In genomic region chrX:154431321-154431720, GRCh38 we compare ENCODE assay signal across 22 cellular contexts. TPM values are rescaled to one million over a fixed set of nuclear protein-coding genes. Genes with fewer than 3 reads are reported as not detected.
A peak's percentile ranks its signal among the peaks of the same experiment; 100 is the strongest.
DNase-seq lines count a peak whose midpoint lies in the region; ATAC-seq, FAIRE-seq and TF ChIP-seq lines count a peak whose summit lies in the region.
"Had no signal": no experiment of that assay in that cellular context is flagged by ENCODE, and none has a peak within 500 bp of the region (broad histone marks: within the 10 kb centered on the region; RNA-seq: fewer than 3 reads in every experiment).

No MANE protein-coding gene starts in this region.

- no peaks in the 10 kb centered on the region for H3K27me3 Mint-ChIP-seq in activated CD8-positive, alpha-beta T cell treated with anti-CD3 and anti-CD28 coated beads for 36 hours
- H3K27me3 Mint-ChIP-seq in activated CD8-positive, alpha-beta T cell treated with anti-CD3 and anti-CD28 coated beads, Interleukin-2, amount 10 ng/mL, durations not matched to agents 7 days and 5 days (ENCODE audit: low read depth), result no peaks in the 10 kb centered on the region
- H3K27me3 Mint-ChIP-seq in nephron progenitor cell (ENCODE audit: low read depth, poor library complexity), result peaks cover 6% of the 10 kb centered on the region
- H3K27me3 Mint-ChIP-seq: IgD-negative memory B cell; stimulated activated naive B cell treated with anti-CD40 and anti-IgM and Interleukin-4, amounts not matched to agents 10 μg/mL and 1 μg/mL and 100 μg/mL, for 72 hours had no signal

- no peak for TF ChIP-seq CTCF in activated CD8-positive, alpha-beta T cell treated with anti-CD3 and anti-CD28 coated beads for 36 hours (IDR thresholded peaks at IDR 0.05)
- no peak for TF ChIP-seq CTCF in K562 (IDR thresholded peaks at IDR 0.05 in 2 of 3, conservative IDR thresholded peaks at IDR 0.05 in 1 of 3; ENCODE audit: insufficient read depth in 2 of 3, low read depth in 1 of 3, low read length in 3 of 3)
- no peak for TF ChIP-seq CTCF in prostate gland (IDR thresholded peaks at IDR 0.05)
- no peak for TF ChIP-seq CTCF in nephron progenitor cell (IDR thresholded peaks at IDR 0.05)

- H3K9ac ChIP-seq in K562 (ENCODE audit: insufficient read depth in 1 of 2, low read depth in 2 of 2, low read length in 2 of 2), result peak overlapping the region; percentile 61 to 84; a peak in 2 of 4 replicates
- H3K9ac ChIP-seq: parathyroid adenoma had no signal

- H3K36me3 Mint-ChIP-seq in activated CD8-positive, alpha-beta T cell treated with anti-CD3 and anti-CD28 coated beads for 36 hours (ENCODE audit: low read depth), result peaks cover 10% of the 10 kb centered on the region
- H3K36me3 Mint-ChIP-seq in activated CD8-positive, alpha-beta T cell treated with anti-CD3 and anti-CD28 coated beads, Interleukin-2, amount 10 ng/mL, durations not matched to agents 7 days and 5 days (ENCODE audit: low read depth), result peaks cover 22% of the 10 kb centered on the region
- peaks cover 27% of the 10 kb centered on the region for H3K36me3 Mint-ChIP-seq in nephron progenitor cell (ENCODE audit: low read depth)

- FAIRE-seq in K562 (lab: Jason Lieb, UNC), result peak; percentile 23
- FAIRE-seq: A549, islet of Langerhans had no signal

- peaks cover 59% of the 10 kb centered on the region; the same call in 2 of the 3 replicates for H3K36me3 ChIP-seq in K562 (ENCODE audit: control insufficient read depth, insufficient read depth, low read length)
- no peaks in the 10 kb centered on the region for H3K36me3 ChIP-seq in prostate gland

- BruUV-seq in K562 (replicated peaks; lab: Mats Ljungman, UMichigan), result no TSS peak

- POLR2A ChIA-PET in activated CD8-positive, alpha-beta T cell treated with anti-CD3 and anti-CD28 coated beads for 36 hours (lab: Charles Lee), result interaction anchor here (0.7 to 1.2 kb wide), 3 partner anchors 17 to 63 kb away, joined by 3 read pairs; no protein-coding TSS in a partner anchor
- POLR2A ChIA-PET in activated CD8-positive, alpha-beta T cell treated with anti-CD3 and anti-CD28 coated beads, Interleukin-2, amount 10 ng/mL, durations not matched to agents 7 days and 5 days (lab: Charles Lee), result interaction anchor here (3.8 kb wide), 1 partner anchor 33 kb away, joined by 15 read pairs; the partner anchor contains the start of gene RPL10
- POLR2A ChIA-PET in K562 (lab: Yijun Ruan, JAX), result interaction anchor here (0.6 kb wide), 2 partner anchors 20 to 52 kb away, joined by 3 read pairs; no protein-coding TSS in a partner anchor

- H3K27ac ChIP-seq in K562 (ENCODE audit: extremely low read depth, low read depth, low read length) (peak overlapping the region; percentile 67), prostate gland (peak overlapping the region; percentile 31 to 39)
- H3K27ac ChIP-seq: A549, parathyroid adenoma had no signal

- no peak overlapping the region for H3K4me3 Mint-ChIP-seq in activated CD8-positive, alpha-beta T cell treated with anti-CD3 and anti-CD28 coated beads for 36 hours
- no peak overlapping the region for H3K4me3 Mint-ChIP-seq in activated CD8-positive, alpha-beta T cell treated with anti-CD3 and anti-CD28 coated beads, Interleukin-2, amount 10 ng/mL, durations not matched to agents 7 days and 5 days
- H3K4me3 Mint-ChIP-seq in nephron progenitor cell, result no peak overlapping the region
- H3K4me3 Mint-ChIP-seq: CD8-positive, alpha-beta T cell had no signal

- H3K9me1 ChIP-seq in K562 (ENCODE audit: control insufficient read depth, insufficient read depth, low read length), result no peaks in the 10 kb centered on the region

- in situ Hi-C loops in K562 (cut with MboI), result no loop called here

- no peaks in the 10 kb centered on the region for H4K20me1 ChIP-seq in K562 (replicated peaks; ENCODE audit: control insufficient read depth, insufficient read depth, low read length)

- no peak for DNase-seq in activated CD8-positive, alpha-beta T cell treated with anti-CD3 and anti-CD28 coated beads for 36 hours
- DNase-seq in activated CD8-positive, alpha-beta T cell treated with anti-CD3 and anti-CD28 coated beads, Interleukin-2, amount 10 ng/mL, durations not matched to agents 7 days and 5 days, result no peak
- peak; percentile 60 for DNase-seq in MV-4-11 (lab: John Stamatoyannopoulos, UW)
- DNase-seq in K562 (ENCODE audit: extremely low read depth in 1 of 4, low spot score in 3 of 4), result peak in 1 of 4 experiments; percentile 50
- DNase-seq in prostate gland (ENCODE audit: low spot score), result no peak
- DNase-seq in nephron progenitor cell, result no peak
- no peak for DNase-seq in GM19238 (ENCODE audit: insufficient read length, low spot score)
- no peak for DNase-seq in DMS79 treated with DMSO at 0.1 percent for 48 hours (lab: John Stamatoyannopoulos, UW)
- DNase-seq: activated CD4-positive, alpha-beta T cell treated with anti-CD3 and anti-CD28 coated beads for 1 hour; activated CD8-positive, alpha-beta memory T cell treated with anti-CD3 and anti-CD28 coated beads, Interleukin-2, amount 50 U/mL, for 48 hours; activated naive CD4-positive, alpha-beta T cell treated with anti-CD3 and anti-CD28 coated beads, Interleukin-2, amount 50 U/mL, for 16 hours; CD8-positive, alpha-beta T cell; EL; NCI-H1417; stimulated activated naive B cell treated with anti-CD40 and anti-IgM and Interleukin-4, amounts not matched to agents 10 μg/mL and 1 μg/mL and 100 μg/mL, for 72 hours had no signal

- 27% methylated on average over 5 of the region's 6 CpGs for WGBS in K562 (ENCODE audit: insufficient coverage, low coverage, missing lambda C conversion rate)
- WGBS in prostate gland, result 78% methylated on average over 4 of the region's 6 CpGs

- H3K9me3 Mint-ChIP-seq in activated CD8-positive, alpha-beta T cell treated with anti-CD3 and anti-CD28 coated beads for 36 hours, result no peaks in the 10 kb centered on the region
- H3K9me3 Mint-ChIP-seq in activated CD8-positive, alpha-beta T cell treated with anti-CD3 and anti-CD28 coated beads, Interleukin-2, amount 10 ng/mL, durations not matched to agents 7 days and 5 days (ENCODE audit: insufficient read depth), result no peaks in the 10 kb centered on the region
- H3K9me3 Mint-ChIP-seq in nephron progenitor cell, result peaks cover 67% of the 10 kb centered on the region
- H3K9me3 Mint-ChIP-seq: CD8-positive, alpha-beta T cell; stimulated activated naive B cell treated with anti-CD40 and anti-IgM and Interleukin-4, amounts not matched to agents 10 μg/mL and 1 μg/mL and 100 μg/mL, for 72 hours had no signal

- H3K4me3 ChIP-seq in K562, result 0 out of 2 replicates have a peak overlapping the region, but pooled peaks have one; percentile 18
- H3K4me3 ChIP-seq in prostate gland, result no peak overlapping the region
- H3K4me3 ChIP-seq: A549, esophagus muscularis mucosa, mucosa of descending colon, vagina had no signal

- peaks cover 35% of the 10 kb centered on the region for H3K79me2 ChIP-seq in K562 (ENCODE audit: control insufficient read depth, insufficient read depth, low read length)

- no peak overlapping the region for H2AFZ ChIP-seq in K562 (ENCODE audit: low read depth, low read length)
- H2AFZ ChIP-seq: parathyroid adenoma had no signal

- H3K4me1 ChIP-seq in K562 (replicated peaks in 1 of 2; ENCODE audit: control insufficient read depth in 2 of 2, insufficient read depth in 2 of 2, low read length in 2 of 2), result peaks cover 27 to 58% of the 10 kb centered on the region in 2 experiments; a peak in 4 of 5 replicates
- H3K4me1 ChIP-seq in prostate gland (replicated peaks), result no peaks in the 10 kb centered on the region

- no peak for ATAC-seq in activated CD8-positive, alpha-beta T cell treated with anti-CD3 and anti-CD28 coated beads for 36 hours
- ATAC-seq in activated CD8-positive, alpha-beta T cell treated with anti-CD3 and anti-CD28 coated beads, Interleukin-2, amount 10 ng/mL, durations not matched to agents 7 days and 5 days, result no peak
- ATAC-seq in K562, result no peak
- ATAC-seq: A549; CD8-positive, alpha-beta T cell; mucosa of descending colon; stimulated activated naive B cell treated with anti-CD40 and anti-IgM and Interleukin-4, amounts not matched to agents 10 μg/mL and 1 μg/mL and 100 μg/mL, for 72 hours had no signal

- H3K27me3 ChIP-seq in K562 (ENCODE audit: control insufficient read depth in 2 of 2, insufficient read depth in 2 of 2, low read length in 2 of 2) (no peaks in the 10 kb centered on the region), prostate gland (replicated peaks; ENCODE audit: insufficient read depth) (no peaks in the 10 kb centered on the region)
- H3K27me3 ChIP-seq: esophagus muscularis mucosa, vagina had no signal

- no peak for TF ChIP-seq EP300 in K562 (IDR thresholded peaks at IDR 0.05; ENCODE audit: low read length)

- CTCF ChIA-PET in activated CD8-positive, alpha-beta T cell treated with anti-CD3 and anti-CD28 coated beads for 36 hours (lab: Charles Lee), result no interaction called here
- CTCF ChIA-PET in activated CD8-positive, alpha-beta T cell treated with anti-CD3 and anti-CD28 coated beads, Interleukin-2, amount 10 ng/mL, durations not matched to agents 7 days and 5 days (lab: Charles Lee), result no interaction called here
- CTCF ChIA-PET in K562 (lab: Yijun Ruan, JAX; ENCODE audit: low intra/inter-chr PET ratio), result no interaction called here

- TF ChIP-seq POLR2A in K562 (conservative IDR thresholded peaks at IDR 0.05) (no peak), prostate gland (IDR thresholded peaks at IDR 0.05) (no peak)

- no peaks in the 10 kb centered on the region for H3K9me3 ChIP-seq in K562 (replicated peaks; ENCODE audit: control insufficient read depth, insufficient read depth, low read depth, low read length)
- no peaks in the 10 kb centered on the region for H3K9me3 ChIP-seq in prostate gland
- H3K9me3 ChIP-seq: A549, esophagus muscularis mucosa, mucosa of descending colon, vagina had no signal

- intact Hi-C loops in activated CD8-positive, alpha-beta T cell treated with anti-CD3 and anti-CD28 coated beads for 36 hours (cut with micrococcal nuclease), result no loop called here
- intact Hi-C loops in K562 (cut with micrococcal nuclease) (loop anchor here (2.0 kb wide), 1 partner anchor 53 kb away; no protein-coding TSS in a partner anchor), prostate gland (cut with DNase I) (no loop called here)

- H3K4me2 ChIP-seq in K562 (ENCODE audit: insufficient read depth, low read length), result peak overlapping the region; percentile 80
- H3K4me2 ChIP-seq: A549 had no signal

- H3K27ac Mint-ChIP-seq in activated CD8-positive, alpha-beta T cell treated with anti-CD3 and anti-CD28 coated beads for 36 hours, result peak overlapping the region; percentile 82
- H3K27ac Mint-ChIP-seq in activated CD8-positive, alpha-beta T cell treated with anti-CD3 and anti-CD28 coated beads, Interleukin-2, amount 10 ng/mL, durations not matched to agents 7 days and 5 days, result no peak overlapping the region
- no peak overlapping the region for H3K27ac Mint-ChIP-seq in nephron progenitor cell
- H3K27ac Mint-ChIP-seq: stimulated activated naive B cell treated with anti-CD40 and anti-IgM and Interleukin-4, amounts not matched to agents 10 μg/mL and 1 μg/mL and 100 μg/mL, for 72 hours had no signal

- TF ChIP-seq RAD21 in K562 (CRISPR knock-in tag; conservative IDR thresholded peaks at IDR 0.05 in 1 of 2, IDR thresholded peaks at IDR 0.05 in 1 of 2), result no peak

- peaks cover 24% of the 10 kb centered on the region for H3K4me1 Mint-ChIP-seq in activated CD8-positive, alpha-beta T cell treated with anti-CD3 and anti-CD28 coated beads for 36 hours (ENCODE audit: low read depth)
- H3K4me1 Mint-ChIP-seq in activated CD8-positive, alpha-beta T cell treated with anti-CD3 and anti-CD28 coated beads, Interleukin-2, amount 10 ng/mL, durations not matched to agents 7 days and 5 days (ENCODE audit: low read depth), result peaks cover 25% of the 10 kb centered on the region
- peaks cover 33% of the 10 kb centered on the region for H3K4me1 Mint-ChIP-seq in nephron progenitor cell

RNA-seq across cellular contexts. Expression of gene ATP6AP1, which starts 2.8 kb away (rescaled TPM):
- 10 to 100 TPM; 21.3 to 22.5 TPM for total RNA-seq in activated CD8-positive, alpha-beta T cell treated with anti-CD3 and anti-CD28 coated beads for 36 hours
- 10 to 100 TPM; 41.5 to 43.5 TPM for total RNA-seq in activated CD8-positive, alpha-beta T cell treated with anti-CD3 and anti-CD28 coated beads, Interleukin-2, amount 10 ng/mL, durations not matched to agents 7 days and 5 days
- 70.8 and 156 TPM in 2 replicates for total RNA-seq in K562 (2011; cell fraction: chromatin; rRNA removed; ENCODE audit: low replicate concordance)
- total RNA-seq in K562 (2011; cell fraction: nucleolus; rRNA removed), result 194 and 228 TPM in 2 replicates
- total RNA-seq in K562 (2011; cell fraction: nucleoplasm; rRNA removed), result 158 and 184 TPM in 2 replicates
- total RNA-seq in K562 (2014; rRNA removed) (52.9 and 56.2 TPM in 2 replicates), K562 (2014; rRNA removed; fragmentation: Illumina TruSeq; extraction: Trizol) (26.5 and 30.1 TPM in 2 replicates), K562 (2015; rRNA removed; fragmentation: Illumina TruSeq; extraction: Trizol) (47.3 and 50.0 TPM in 2 replicates), K562 (2021) (75.6 and 81.4 TPM in 2 replicates), prostate gland (100 to 1,000 TPM; 110 to 149 TPM)
- polyA plus RNA-seq in K562 (2011; rRNA removed) (60.7 and 93.2 TPM in 2 replicates), K562 (2014; fragmentation: Illumina TruSeq; extraction: Trizol) (90.5 and 100 TPM in 2 replicates), K562 (2014; fragmentation: Nextera tagmentation; extraction: Ambion mirVana) (10 to 100 TPM in 1 of 2 experiments, 1 to 10 TPM in 1; 8.3 to 12.3 TPM), K562 (2014; rRNA removed) (67.1 and 72.0 TPM in 2 replicates)
- 177 and 195 TPM in 2 replicates for polyA plus RNA-seq in K562 (2011; cell fraction: cytosol; rRNA removed)
- polyA plus RNA-seq in K562 (2011; cell fraction: nucleus; rRNA removed), result 93.6 and 94.2 TPM in 2 replicates
- 82.8 and 171 TPM in 2 replicates for polyA plus RNA-seq in K562 (2012)
- polyA minus RNA-seq in K562 (2011; rRNA and poly(A)+ RNA removed), result 48.9 and 56.6 TPM in 2 replicates
- 78.1 and 123 TPM in 2 replicates for polyA minus RNA-seq in K562 (2011; cell fraction: cytosol; rRNA and poly(A)+ RNA removed)
- 13.7 and 29.0 TPM in 2 replicates for polyA minus RNA-seq in K562 (2011; cell fraction: nucleus; rRNA and poly(A)+ RNA removed)

RNA-seq across cellular contexts. Expression of gene GDI1, which starts 5.6 kb away (rescaled TPM):
- 10 to 100 TPM; 76.5 TPM for total RNA-seq in activated CD8-positive, alpha-beta T cell treated with anti-CD3 and anti-CD28 coated beads for 36 hours
- 10 to 100 TPM; 92.7 to 95.5 TPM for total RNA-seq in activated CD8-positive, alpha-beta T cell treated with anti-CD3 and anti-CD28 coated beads, Interleukin-2, amount 10 ng/mL, durations not matched to agents 7 days and 5 days
- total RNA-seq in K562 (2011; cell fraction: chromatin; rRNA removed; ENCODE audit: low replicate concordance), result 170 and 364 TPM in 2 replicates
- 263 and 264 TPM in 2 replicates for total RNA-seq in K562 (2011; cell fraction: nucleolus; rRNA removed)
- 180 and 225 TPM in 2 replicates for total RNA-seq in K562 (2011; cell fraction: nucleoplasm; rRNA removed)
- 37.5 and 76.5 TPM in 2 replicates for total RNA-seq in K562 (2014; rRNA removed)
- total RNA-seq in K562 (2014; rRNA removed; fragmentation: Illumina TruSeq; extraction: Trizol), result 18.9 and 23.9 TPM in 2 replicates
- 27.4 and 30.4 TPM in 2 replicates for total RNA-seq in K562 (2015; rRNA removed; fragmentation: Illumina TruSeq; extraction: Trizol)
- 54.6 and 61.1 TPM in 2 replicates for total RNA-seq in K562 (2021)
- 76.8 and 134 TPM in 2 replicates for polyA plus RNA-seq in K562 (2011; rRNA removed)
- 94.0 and 108 TPM in 2 replicates for polyA plus RNA-seq in K562 (2011; cell fraction: cytosol; rRNA removed)
- 629 and 686 TPM in 2 replicates for polyA plus RNA-seq in K562 (2011; cell fraction: nucleus; rRNA removed)
- polyA plus RNA-seq in K562 (2012), result 75.0 and 118 TPM in 2 replicates
- 73.2 and 82.6 TPM in 2 replicates for polyA plus RNA-seq in K562 (2014; fragmentation: Illumina TruSeq; extraction: Trizol)
- 1 to 10 TPM in 1 of 2 experiments, under 1 TPM in 1; 0.97 to 2.2 TPM for polyA plus RNA-seq in K562 (2014; fragmentation: Nextera tagmentation; extraction: Ambion mirVana)
- polyA plus RNA-seq in K562 (2014; rRNA removed), result 78.1 and 86.1 TPM in 2 replicates
- 35.8 and 44.0 TPM in 2 replicates for polyA minus RNA-seq in K562 (2011; rRNA and poly(A)+ RNA removed)
- 28.5 and 29.3 TPM in 2 replicates for polyA minus RNA-seq in K562 (2011; cell fraction: cytosol; rRNA and poly(A)+ RNA removed)
- polyA minus RNA-seq in K562 (2011; cell fraction: nucleus; rRNA and poly(A)+ RNA removed), result 86.3 and 105 TPM in 2 replicates
- total RNA-seq in prostate gland, result 100 to 1,000 TPM in 1 of 2 donors, 10 to 100 TPM in 1; 52.9 to 148 TPM

RNA-seq across cellular contexts. Expression of gene FAM50A, which starts 12.6 kb away (rescaled TPM):
- total RNA-seq in activated CD8-positive, alpha-beta T cell treated with anti-CD3 and anti-CD28 coated beads for 36 hours, result 10 to 100 TPM; 43.6 to 47.5 TPM
- total RNA-seq in activated CD8-positive, alpha-beta T cell treated with anti-CD3 and anti-CD28 coated beads, Interleukin-2, amount 10 ng/mL, durations not matched to agents 7 days and 5 days, result 10 to 100 TPM; 62.7 to 63.5 TPM
- total RNA-seq in K562 (2011; cell fraction: chromatin; rRNA removed; ENCODE audit: low replicate concordance), result 162 and 289 TPM in 2 replicates
- total RNA-seq in K562 (2011; cell fraction: nucleolus; rRNA removed), result 167 and 169 TPM in 2 replicates
- total RNA-seq in K562 (2011; cell fraction: nucleoplasm; rRNA removed), result 104 and 137 TPM in 2 replicates
- total RNA-seq in K562 (2014; rRNA removed) (73.7 and 74.9 TPM in 2 replicates), K562 (2014; rRNA removed; fragmentation: Illumina TruSeq; extraction: Trizol) (41.6 and 52.9 TPM in 2 replicates), K562 (2015; rRNA removed; fragmentation: Illumina TruSeq; extraction: Trizol) (65.7 and 67.3 TPM in 2 replicates), K562 (2021) (56.6 and 65.2 TPM in 2 replicates), prostate gland (10 to 100 TPM; 32.9 to 35.8 TPM)
- polyA plus RNA-seq in K562 (2011; rRNA removed) (73.7 and 76.9 TPM in 2 replicates), K562 (2014; fragmentation: Illumina TruSeq; extraction: Trizol) (73.3 and 77.1 TPM in 2 replicates), K562 (2014; fragmentation: Nextera tagmentation; extraction: Ambion mirVana) (1 to 10 TPM; 4.4 to 5.5 TPM), K562 (2014; rRNA removed) (105 and 114 TPM in 2 replicates)
- 52.3 and 53.9 TPM in 2 replicates for polyA plus RNA-seq in K562 (2011; cell fraction: cytosol; rRNA removed)
- polyA plus RNA-seq in K562 (2011; cell fraction: nucleus; rRNA removed), result 286 and 308 TPM in 2 replicates
- polyA plus RNA-seq in K562 (2012), result 104 and 163 TPM in 2 replicates
- 62.0 and 76.8 TPM in 2 replicates for polyA minus RNA-seq in K562 (2011; rRNA and poly(A)+ RNA removed)
- 30.5 and 38.8 TPM in 2 replicates for polyA minus RNA-seq in K562 (2011; cell fraction: cytosol; rRNA and poly(A)+ RNA removed)
- polyA minus RNA-seq in K562 (2011; cell fraction: nucleus; rRNA and poly(A)+ RNA removed), result 61.1 and 94.3 TPM in 2 replicates

RNA-seq across cellular contexts. Expression of gene TAFAZZIN, which starts 20.0 kb away (rescaled TPM):
- 10 to 100 TPM; 49.8 to 53.4 TPM for total RNA-seq in activated CD8-positive, alpha-beta T cell treated with anti-CD3 and anti-CD28 coated beads for 36 hours
- total RNA-seq in activated CD8-positive, alpha-beta T cell treated with anti-CD3 and anti-CD28 coated beads, Interleukin-2, amount 10 ng/mL, durations not matched to agents 7 days and 5 days, result 10 to 100 TPM; 76.5 to 77.4 TPM
- total RNA-seq in K562 (2011; cell fraction: chromatin; rRNA removed; ENCODE audit: low replicate concordance), result 68.1 and 155 TPM in 2 replicates
- total RNA-seq in K562 (2011; cell fraction: nucleolus; rRNA removed), result 126 and 130 TPM in 2 replicates
- 84.5 and 90.6 TPM in 2 replicates for total RNA-seq in K562 (2011; cell fraction: nucleoplasm; rRNA removed)
- 20.2 and 33.7 TPM in 2 replicates for total RNA-seq in K562 (2014; rRNA removed)
- total RNA-seq in K562 (2014; rRNA removed; fragmentation: Illumina TruSeq; extraction: Trizol), result 10.7 and 11.3 TPM in 2 replicates
- total RNA-seq in K562 (2015; rRNA removed; fragmentation: Illumina TruSeq; extraction: Trizol), result 15.6 and 17.1 TPM in 2 replicates
- total RNA-seq in K562 (2021), result 29.6 and 32.2 TPM in 2 replicates
- 24.0 and 39.6 TPM in 2 replicates for polyA plus RNA-seq in K562 (2011; rRNA removed)
- 24.2 and 26.2 TPM in 2 replicates for polyA plus RNA-seq in K562 (2011; cell fraction: cytosol; rRNA removed)
- 415 and 432 TPM in 2 replicates for polyA plus RNA-seq in K562 (2011; cell fraction: nucleus; rRNA removed)
- 21.3 and 52.8 TPM in 2 replicates for polyA plus RNA-seq in K562 (2012)
- 20.2 and 25.0 TPM in 2 replicates for polyA plus RNA-seq in K562 (2014; fragmentation: Illumina TruSeq; extraction: Trizol)
- under 1 TPM; 0.49 to 0.64 TPM for polyA plus RNA-seq in K562 (2014; fragmentation: Nextera tagmentation; extraction: Ambion mirVana)
- polyA plus RNA-seq in K562 (2014; rRNA removed), result 33.6 and 40.7 TPM in 2 replicates
- polyA minus RNA-seq in K562 (2011; rRNA and poly(A)+ RNA removed), result 7.7 and 17.0 TPM in 2 replicates
- polyA minus RNA-seq in K562 (2011; cell fraction: cytosol; rRNA and poly(A)+ RNA removed), result 8.3 and 13.7 TPM in 2 replicates
- polyA minus RNA-seq in K562 (2011; cell fraction: nucleus; rRNA and poly(A)+ RNA removed), result 45.6 and 52.2 TPM in 2 replicates
- total RNA-seq in prostate gland, result 10 to 100 TPM; 25.7 to 56.5 TPM

RNA-seq across cellular contexts. Expression of gene DNASE1L1, which starts 22.3 kb away (rescaled TPM):
- 10 to 100 TPM in 1 of 2 experiments, 1 to 10 TPM in 1; 9.4 to 10.3 TPM for total RNA-seq in activated CD8-positive, alpha-beta T cell treated with anti-CD3 and anti-CD28 coated beads for 36 hours
- total RNA-seq in activated CD8-positive, alpha-beta T cell treated with anti-CD3 and anti-CD28 coated beads, Interleukin-2, amount 10 ng/mL, durations not matched to agents 7 days and 5 days, result 10 to 100 TPM; 22.5 to 26.5 TPM
- total RNA-seq in K562 (2011; cell fraction: chromatin; rRNA removed; ENCODE audit: low replicate concordance), result 14.4 and 29.9 TPM in 2 replicates
- total RNA-seq in K562 (2011; cell fraction: nucleolus; rRNA removed), result 32.4 and 37.9 TPM in 2 replicates
- total RNA-seq in K562 (2011; cell fraction: nucleoplasm; rRNA removed), result 24.0 and 27.8 TPM in 2 replicates
- total RNA-seq in K562 (2014; rRNA removed) (12.4 and 16.4 TPM in 2 replicates), K562 (2014; rRNA removed; fragmentation: Illumina TruSeq; extraction: Trizol) (5.7 and 5.9 TPM in 2 replicates), K562 (2015; rRNA removed; fragmentation: Illumina TruSeq; extraction: Trizol) (4.9 and 5.5 TPM in 2 replicates), K562 (2021) (10.9 and 11.2 TPM in 2 replicates), prostate gland (10 to 100 TPM; 36.8 to 70.7 TPM)
- polyA plus RNA-seq in K562 (2011; rRNA removed) (12.6 and 14.8 TPM in 2 replicates), K562 (2014; fragmentation: Illumina TruSeq; extraction: Trizol) (7.9 and 12.9 TPM in 2 replicates), K562 (2014; fragmentation: Nextera tagmentation; extraction: Ambion mirVana) (under 1 TPM; 0.73 to 0.74 TPM), K562 (2014; rRNA removed) (11.6 and 16.4 TPM in 2 replicates)
- 18.6 and 34.4 TPM in 2 replicates for polyA plus RNA-seq in K562 (2011; cell fraction: cytosol; rRNA removed)
- polyA plus RNA-seq in K562 (2011; cell fraction: nucleus; rRNA removed), result 18.8 and 31.1 TPM in 2 replicates
- polyA plus RNA-seq in K562 (2012), result 14.5 and 24.0 TPM in 2 replicates
- polyA minus RNA-seq in K562 (2011; rRNA and poly(A)+ RNA removed), result 5.2 and 6.9 TPM in 2 replicates
- polyA minus RNA-seq in K562 (2011; cell fraction: cytosol; rRNA and poly(A)+ RNA removed), result 8.1 and 9.3 TPM in 2 replicates
- 4.7 and 6.1 TPM in 2 replicates for polyA minus RNA-seq in K562 (2011; cell fraction: nucleus; rRNA and poly(A)+ RNA removed)
